In the genomic region with DNA sequence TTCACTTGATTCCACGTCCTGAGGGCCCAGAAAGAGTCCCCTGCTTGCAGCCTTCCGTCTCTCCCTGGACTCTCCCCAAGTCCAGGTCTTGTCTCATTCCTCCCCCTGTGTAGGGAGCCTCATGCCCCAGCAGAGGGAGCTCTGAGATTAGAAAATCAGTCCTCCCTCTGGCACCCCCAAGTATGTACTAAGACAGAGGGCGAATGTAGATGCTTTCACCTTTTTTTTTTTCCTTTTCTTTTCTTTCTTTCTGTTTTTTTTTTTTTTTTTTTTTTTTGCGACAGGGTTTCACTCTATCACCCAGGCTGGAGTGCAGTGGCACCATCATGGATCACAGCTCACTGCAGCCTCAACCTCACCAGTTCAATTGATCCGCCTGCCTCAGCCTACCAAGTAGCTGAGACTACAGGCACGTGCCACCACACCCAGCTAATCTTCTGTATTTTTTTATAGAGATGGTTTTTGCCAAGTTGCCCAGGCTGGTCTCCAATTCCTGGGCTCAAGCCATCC, we compare ENCODE assay signal across 8 cellular contexts. TPM values are rescaled to one million over a fixed set of nuclear protein-coding genes. Genes with fewer than 3 reads are reported as not detected.
A peak's percentile ranks its signal among the peaks of the same experiment; 100 is the strongest.
DNase-seq lines count a peak whose midpoint lies in the region; TF ChIP-seq lines count a peak whose summit lies in the region.

No MANE protein-coding gene starts in this region.

- H3K9me3 Mint-ChIP-seq in activated T-helper 1 cell treated with anti-CD3 and anti-CD28 coated beads, Interleukin-12 subunit alpha, Interleukin-12 subunit beta, Interleukin-2, Interleukin-4 antibody, amounts not matched to agents 30 ng/mL and 10 ng/mL and 1 ng/mL, durations not matched to agents 14 hours and 24 hours and 36 hours, result no peaks in the 10 kb centered on the region

- DNase-seq in COR-L47 (lab: John Stamatoyannopoulos, UW) (peak; percentile 65), GM20000 (ENCODE audit: low spot score) (peak; percentile 88), KG1 (lab: John Stamatoyannopoulos, UW) (peak; percentile 38), RKO (ENCODE audit: low spot score) (peak; percentile 89), fibroblast of villous mesenchyme (ENCODE audit: low read depth) (peak; percentile 91), ovary (peak; percentile 74 to 89 (median 83)), vagina (ENCODE audit: extremely low spot score in 2 of 2) (no peak)
- peak; percentile 64 for DNase-seq in activated T-helper 1 cell treated with anti-CD3 and anti-CD28 coated beads, Interleukin-12 subunit alpha, Interleukin-12 subunit beta, Interleukin-2, Interleukin-4 antibody, amounts not matched to agents 30 ng/mL and 10 ng/mL and 1 ng/mL, durations not matched to agents 14 hours and 24 hours and 36 hours (ENCODE audit: low spot score)

- H3K36me3 ChIP-seq in ovary, result no peaks in the 10 kb centered on the region
- H3K36me3 ChIP-seq in vagina, result peaks cover 0 to 23% of the 10 kb centered on the region in 2 donors

- peaks cover 27% of the 10 kb centered on the region for H3K4me1 Mint-ChIP-seq in activated T-helper 1 cell treated with anti-CD3 and anti-CD28 coated beads, Interleukin-12 subunit alpha, Interleukin-12 subunit beta, Interleukin-2, Interleukin-4 antibody, amounts not matched to agents 30 ng/mL and 10 ng/mL and 1 ng/mL, durations not matched to agents 14 hours and 24 hours and 36 hours (ENCODE audit: low read depth)

- H3K4me3 ChIP-seq in fibroblast of villous mesenchyme (ENCODE audit: low read depth, low read length) (no peak overlapping the region), ovary (no peak overlapping the region), vagina (no peak overlapping the region)

- peak; percentile 93 for TF ChIP-seq CTCF in GM20000 (IDR thresholded peaks at IDR 0.05; ENCODE audit: extremely low read depth, missing control alignments)
- peak; percentile 92 for TF ChIP-seq CTCF in fibroblast of villous mesenchyme (IDR thresholded peaks at IDR 0.05; ENCODE audit: insufficient read depth, low read depth, low read length)
- TF ChIP-seq CTCF in ovary (IDR thresholded peaks at IDR 0.05), result peak; percentile 32 to 69 (median 49)
- TF ChIP-seq CTCF in vagina (IDR thresholded peaks at IDR 0.05), result peak; percentile 50 to 71 (median 50)

- peaks cover 10% of the 10 kb centered on the region for H3K27me3 Mint-ChIP-seq in activated T-helper 1 cell treated with anti-CD3 and anti-CD28 coated beads, Interleukin-12 subunit alpha, Interleukin-12 subunit beta, Interleukin-2, Interleukin-4 antibody, amounts not matched to agents 30 ng/mL and 10 ng/mL and 1 ng/mL, durations not matched to agents 14 hours and 24 hours and 36 hours (ENCODE audit: insufficient read depth)

- H3K27ac ChIP-seq in ovary (no peak overlapping the region), vagina (peak overlapping the region; percentile 82)

- H3K4me3 Mint-ChIP-seq in activated T-helper 1 cell treated with anti-CD3 and anti-CD28 coated beads, Interleukin-12 subunit alpha, Interleukin-12 subunit beta, Interleukin-2, Interleukin-4 antibody, amounts not matched to agents 30 ng/mL and 10 ng/mL and 1 ng/mL, durations not matched to agents 14 hours and 24 hours and 36 hours, result no peak overlapping the region

- H3K9me3 ChIP-seq in ovary (no peaks in the 10 kb centered on the region), vagina (no peaks in the 10 kb centered on the region)

- no peaks in the 10 kb centered on the region for H3K27me3 ChIP-seq in ovary
- no peaks in the 10 kb centered on the region for H3K27me3 ChIP-seq in vagina

- intact Hi-C loops in activated T-helper 1 cell treated with anti-CD3 and anti-CD28 coated beads, Interleukin-12 subunit alpha, Interleukin-12 subunit beta, Interleukin-2, Interleukin-4 antibody, amounts not matched to agents 30 ng/mL and 10 ng/mL and 1 ng/mL, durations not matched to agents 14 hours and 24 hours and 36 hours (cut with micrococcal nuclease), result loop anchor here (1.0 to 5.0 kb wide), 3 partner anchors 27 to 669 kb away; no protein-coding TSS in a partner anchor
- intact Hi-C loops in ovary (cut with DNase I), result loop anchor here in 1 of 4 donors (1.0 kb wide), 1 partner anchor 26 kb away; no protein-coding TSS in a partner anchor
- intact Hi-C loops in vagina (cut with DNase I), result no loop called here

- TF ChIP-seq EP300 in ovary (IDR thresholded peaks at IDR 0.05), result no peak

- no peak for TF ChIP-seq POLR2A in ovary (IDR thresholded peaks at IDR 0.05)
- TF ChIP-seq POLR2A in vagina (IDR thresholded peaks at IDR 0.05), result no peak

- peak overlapping the region; percentile 61 for H3K27ac Mint-ChIP-seq in activated T-helper 1 cell treated with anti-CD3 and anti-CD28 coated beads, Interleukin-12 subunit alpha, Interleukin-12 subunit beta, Interleukin-2, Interleukin-4 antibody, amounts not matched to agents 30 ng/mL and 10 ng/mL and 1 ng/mL, durations not matched to agents 14 hours and 24 hours and 36 hours

- WGBS in ovary, 3 donors, result 24 to 27% (median 26%) methylated on average over 6 of the region's 6 CpGs

- H3K36me3 Mint-ChIP-seq in activated T-helper 1 cell treated with anti-CD3 and anti-CD28 coated beads, Interleukin-12 subunit alpha, Interleukin-12 subunit beta, Interleukin-2, Interleukin-4 antibody, amounts not matched to agents 30 ng/mL and 10 ng/mL and 1 ng/mL, durations not matched to agents 14 hours and 24 hours and 36 hours (ENCODE audit: low read depth), result peaks cover 31% of the 10 kb centered on the region

- H3K4me1 ChIP-seq in ovary (ENCODE audit: insufficient read depth) (peaks cover 3% of the 10 kb centered on the region), vagina (peaks cover 14% of the 10 kb centered on the region)

RNA-seq across cellular contexts. Expression of a gene that starts 10.3 kb away (rescaled TPM):
- total RNA-seq in activated T-helper 1 cell treated with anti-CD3 and anti-CD28 coated beads, Interleukin-12 subunit alpha, Interleukin-12 subunit beta, Interleukin-2, Interleukin-4 antibody, amounts not matched to agents 30 ng/mL and 10 ng/mL and 1 ng/mL, durations not matched to agents 14 hours and 24 hours and 36 hours, result 34.8 and 39.0 TPM in 2 replicates
- total RNA-seq in fibroblast of villous mesenchyme (81.6 and 97.0 TPM in 2 replicates), ovary (10 to 100 TPM; 20.2 to 47.0 (median 28.6) TPM), vagina (95.0 TPM)
- 10 to 100 TPM; 26.5 to 51.5 TPM for polyA plus RNA-seq in ovary

RNA-seq across cellular contexts. Expression of a gene that starts 10.4 kb away (rescaled TPM):
- 0.47 and 0.54 TPM in 2 replicates for total RNA-seq in activated T-helper 1 cell treated with anti-CD3 and anti-CD28 coated beads, Interleukin-12 subunit alpha, Interleukin-12 subunit beta, Interleukin-2, Interleukin-4 antibody, amounts not matched to agents 30 ng/mL and 10 ng/mL and 1 ng/mL, durations not matched to agents 14 hours and 24 hours and 36 hours
- total RNA-seq in fibroblast of villous mesenchyme (1.7 and 1.9 TPM in 2 replicates), ovary (1 to 10 TPM in 2 of 7 donors, under 1 TPM in 5; 0.56 to 1.2 (median 0.74) TPM), vagina (1.5 TPM)
- under 1 TPM; 0.07 to 0.44 TPM for polyA plus RNA-seq in ovary

RNA-seq across cellular contexts. Expression of a gene that starts 20.5 kb away (rescaled TPM):
- 0.57 and 0.73 TPM in 2 replicates for total RNA-seq in activated T-helper 1 cell treated with anti-CD3 and anti-CD28 coated beads, Interleukin-12 subunit alpha, Interleukin-12 subunit beta, Interleukin-2, Interleukin-4 antibody, amounts not matched to agents 30 ng/mL and 10 ng/mL and 1 ng/mL, durations not matched to agents 14 hours and 24 hours and 36 hours
- total RNA-seq in fibroblast of villous mesenchyme (9.1 and 9.3 TPM in 2 replicates), ovary (1 to 10 TPM in 2 of 7 donors, under 1 TPM in 3, not detected in 2; 0.57 to 1.4 (median 0.94) TPM), vagina (4.2 TPM)
- 1 to 10 TPM in 1 of 2 donors, under 1 TPM in 1; 0.46 to 1.9 TPM for polyA plus RNA-seq in ovary

RNA-seq across cellular contexts. Expression of a gene that starts 41.7 kb away (rescaled TPM):
- 22.3 TPM in 2 replicates for total RNA-seq in activated T-helper 1 cell treated with anti-CD3 and anti-CD28 coated beads, Interleukin-12 subunit alpha, Interleukin-12 subunit beta, Interleukin-2, Interleukin-4 antibody, amounts not matched to agents 30 ng/mL and 10 ng/mL and 1 ng/mL, durations not matched to agents 14 hours and 24 hours and 36 hours
- total RNA-seq in fibroblast of villous mesenchyme, result 87.7 and 134 TPM in 2 replicates
- total RNA-seq in ovary, result 100 to 1,000 TPM in 2 of 7 donors, 10 to 100 TPM in 5; 60.6 to 121 (median 77.4) TPM
- 10 to 100 TPM in 1 of 2 donors, 1 to 10 TPM in 1; 9.4 to 93.9 TPM for polyA plus RNA-seq in ovary
- total RNA-seq in vagina, result 99.4 TPM

RNA-seq across cellular contexts. Expression of a gene that starts 54.0 kb away (rescaled TPM):
- total RNA-seq in activated T-helper 1 cell treated with anti-CD3 and anti-CD28 coated beads, Interleukin-12 subunit alpha, Interleukin-12 subunit beta, Interleukin-2, Interleukin-4 antibody, amounts not matched to agents 30 ng/mL and 10 ng/mL and 1 ng/mL, durations not matched to agents 14 hours and 24 hours and 36 hours, result 41.1 and 42.3 TPM in 2 replicates
- total RNA-seq in fibroblast of villous mesenchyme, result 3.2 and 3.9 TPM in 2 replicates
- total RNA-seq in ovary, result 10 to 100 TPM in 4 of 7 donors, 1 to 10 TPM in 3; 2.4 to 13.9 (median 10.7) TPM
- 10 to 100 TPM in 1 of 2 donors, 1 to 10 TPM in 1; 5.3 to 12.5 TPM for polyA plus RNA-seq in ovary
- total RNA-seq in vagina, result 5.2 TPM

Comparison
In these comparisons a context has a peak if more than half of its experiments do, and no peak if none do; other contexts are left out.
1. DNase-seq: peak in COR-L47 (single experiment), GM20000 (single experiment), KG1 (single experiment), RKO (single experiment), activated T-helper 1 cell treated with anti-CD3 and anti-CD28 coated beads, Interleukin-12 subunit alpha, Interleukin-12 subunit beta, Interleukin-2, Interleukin-4 antibody, amounts not matched to agents 30 ng/mL and 10 ng/mL and 1 ng/mL, durations not matched to agents 14 hours and 24 hours and 36 hours (single experiment), fibroblast of villous mesenchyme (single experiment) and ovary (5 of 5); none in vagina (0 of 2).
2. Peak in every context shown above with its lines, with median percentiles within 50 percentile points of each other: CTCF ChIP-seq.